In the genomic region with DNA sequence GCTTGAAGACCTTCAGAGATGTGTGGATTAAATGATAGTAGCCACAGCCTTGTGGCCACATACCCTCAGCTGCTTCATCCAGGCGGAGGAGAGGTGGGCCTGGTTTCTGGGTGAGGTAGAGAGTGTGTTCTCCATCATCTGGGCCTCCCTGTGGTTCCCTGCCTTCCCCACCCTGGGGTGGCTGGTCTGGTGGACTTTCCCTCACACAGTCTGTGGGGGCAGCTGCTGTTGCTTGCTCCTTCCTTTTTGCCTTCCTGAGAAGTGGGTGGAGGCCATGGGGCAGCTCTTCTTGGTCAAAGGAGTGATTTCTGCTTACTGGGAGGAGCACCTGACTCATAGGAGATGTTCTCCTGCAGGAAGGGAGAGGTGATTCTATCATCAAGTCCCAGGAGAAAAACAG, we compare ENCODE assay signal across 19 cellular contexts.
DNase-seq lines count a peak whose midpoint lies in the region; ATAC-seq and TF ChIP-seq lines count a peak whose summit lies in the region.
"Had no signal": no experiment of that assay in that cellular context is flagged by ENCODE, and none has a peak within 500 bp of the region (broad histone marks: within the 10 kb centered on the region; RNA-seq: fewer than 3 reads in every experiment).

No MANE protein-coding gene starts in this region.

- H3K9me3 ChIP-seq in BLaER1, result no peaks in the 10 kb centered on the region
- H3K9me3 ChIP-seq: Caco-2 had no signal

- in situ Hi-C loops in GM13976 (cut with MboI; ENCODE audit: low sequenced_read_pairs, unreplicated experiment), result no loop called here

- DNase-seq in occipital lobe (lab: John Stamatoyannopoulos, UW) (peak; percentile 9), NCI-H2196 (lab: John Stamatoyannopoulos, UW; ENCODE audit: unreplicated experiment) (no peak), GM13976 (ENCODE audit: low spot score) (no peak)
- no peak for DNase-seq in activated T-cell treated with anti-CD3 and anti-CD28 coated beads, Interleukin-2, amount 50 U/mL, for 4 hours
- DNase-seq: activated effector memory CD4-positive, alpha-beta T cell treated with anti-CD3 and anti-CD28 coated beads, Interleukin-2, amount 50 U/mL, for 16 hours; Caco-2; erythroblast; hippocampal formation; MM.1S; NCI-H1694; NCI-H446; SHP77; small intestine; stimulated activated naive CD4-positive, alpha-beta T cell treated with Interleukin-2 at 50 U/mL for 16 hours had no signal

- peaks cover 19% of the 10 kb centered on the region for H3K4me1 ChIP-seq in BLaER1

- ATAC-seq in HG02623 (IDR thresholded peaks at IDR 0.05; ENCODE audit: unreplicated experiment) (peak; percentile 41), HG03565 (IDR thresholded peaks at IDR 0.05; ENCODE audit: unreplicated experiment) (no peak)
- ATAC-seq in activated T-cell treated with anti-CD3 and anti-CD28 coated beads, Interleukin-2, amount 50 U/mL, for 4 hours, result no peak

- no peak overlapping the region for H3K4me3 Mint-ChIP-seq in dendritic cell treated with granulocyte-macrophage colony-stimulating factor and Interleukin-4, amounts not matched to agents 40 ng/mL and 50 ng/mL, for 4 days
- H3K4me3 Mint-ChIP-seq in activated T-cell treated with anti-CD3 and anti-CD28 coated beads, Interleukin-2, amount 50 U/mL, for 4 hours, result no peak overlapping the region

- H3K36me3 ChIP-seq in BLaER1, result no peaks in the 10 kb centered on the region; the same call in 1 of the 2 replicates

- H3K4me1 Mint-ChIP-seq in dendritic cell treated with granulocyte-macrophage colony-stimulating factor and Interleukin-4, amounts not matched to agents 40 ng/mL and 50 ng/mL, for 4 days (ENCODE audit: low read depth), result peaks cover 79% of the 10 kb centered on the region
- H3K4me1 Mint-ChIP-seq in activated T-cell treated with anti-CD3 and anti-CD28 coated beads, Interleukin-2, amount 50 U/mL, for 4 hours (ENCODE audit: low read depth), result no peaks in the 10 kb centered on the region

- H3K36me3 Mint-ChIP-seq in dendritic cell treated with granulocyte-macrophage colony-stimulating factor and Interleukin-4, amounts not matched to agents 40 ng/mL and 50 ng/mL, for 4 days (ENCODE audit: low read depth), result peaks cover 29% of the 10 kb centered on the region
- H3K36me3 Mint-ChIP-seq in activated T-cell treated with anti-CD3 and anti-CD28 coated beads, Interleukin-2, amount 50 U/mL, for 4 hours (ENCODE audit: insufficient read depth), result no peaks in the 10 kb centered on the region

- no peak overlapping the region for H3K4me3 ChIP-seq in BLaER1
- H3K4me3 ChIP-seq: coronary artery had no signal

- intact Hi-C loops in dendritic cell treated with granulocyte-macrophage colony-stimulating factor and Interleukin-4, amounts not matched to agents 40 ng/mL and 50 ng/mL, for 4 days (cut with micrococcal nuclease), result no loop called here

- H3K27ac Mint-ChIP-seq in dendritic cell treated with granulocyte-macrophage colony-stimulating factor and Interleukin-4, amounts not matched to agents 40 ng/mL and 50 ng/mL, for 4 days, result peak overlapping the region; percentile 20

- H3K27me3 ChIP-seq in BLaER1, result no peaks in the 10 kb centered on the region

- H3K4me2 ChIP-seq in BLaER1, result peak overlapping the region; percentile 15

- peaks cover 80% of the 10 kb centered on the region for H4K20me1 ChIP-seq in BLaER1

- no peaks in the 10 kb centered on the region for H3K9me3 Mint-ChIP-seq in dendritic cell treated with granulocyte-macrophage colony-stimulating factor and Interleukin-4, amounts not matched to agents 40 ng/mL and 50 ng/mL, for 4 days
- H3K9me3 Mint-ChIP-seq in activated T-cell treated with anti-CD3 and anti-CD28 coated beads, Interleukin-2, amount 50 U/mL, for 4 hours, result no peaks in the 10 kb centered on the region

- no peak overlapping the region for H3K9ac ChIP-seq in BLaER1

- no peak overlapping the region for H3K27ac ChIP-seq in BLaER1
- H3K27ac ChIP-seq: coronary artery had no signal

- no peaks in the 10 kb centered on the region for H3K27me3 Mint-ChIP-seq in dendritic cell treated with granulocyte-macrophage colony-stimulating factor and Interleukin-4, amounts not matched to agents 40 ng/mL and 50 ng/mL, for 4 days
- no peaks in the 10 kb centered on the region for H3K27me3 Mint-ChIP-seq in activated T-cell treated with anti-CD3 and anti-CD28 coated beads, Interleukin-2, amount 50 U/mL, for 4 hours (ENCODE audit: low read depth)

- TF ChIP-seq CTCF in GM13976 (IDR thresholded peaks at IDR 0.05; ENCODE audit: borderline replicate concordance, control extremely low read depth, extremely low read depth, insufficient read depth, missing control alignments), result no peak
